In the genomic region with DNA sequence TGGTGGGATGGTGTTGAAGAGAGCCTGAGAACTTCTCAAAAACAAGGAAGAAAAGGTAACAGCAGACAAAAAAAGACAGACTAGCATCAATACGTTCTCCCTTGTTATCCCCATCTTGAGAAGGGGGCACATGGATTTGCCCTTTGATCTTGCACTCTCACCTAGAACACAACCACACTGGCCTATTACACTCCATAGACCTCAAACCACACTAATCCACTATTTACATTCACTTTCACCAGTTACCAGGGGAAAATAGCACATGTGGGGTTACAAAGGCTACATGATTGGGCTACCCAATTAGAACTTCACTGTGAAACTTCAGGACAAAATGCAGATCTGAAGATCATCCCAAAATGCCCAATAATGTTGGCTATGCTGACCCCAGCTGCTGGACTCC, we compare ENCODE assay signal across 22 cellular contexts.
DNase-seq lines count a peak whose midpoint lies in the region; ATAC-seq, FAIRE-seq and TF ChIP-seq lines count a peak whose summit lies in the region.
"Had no signal": no experiment of that assay in that cellular context is flagged by ENCODE, and none has a peak within 500 bp of the region (broad histone marks: within the 10 kb centered on the region; RNA-seq: fewer than 3 reads in every experiment).

No MANE protein-coding gene starts in this region.

- H3K36me3 ChIP-seq in HepG2 (replicated peaks in 1 of 2; ENCODE audit: control insufficient read depth in 1 of 2, insufficient read depth in 2 of 2, low read length in 2 of 2), result no peaks in the 10 kb centered on the region
- no peaks in the 10 kb centered on the region for H3K36me3 ChIP-seq in right lobe of liver
- no peaks in the 10 kb centered on the region for H3K36me3 ChIP-seq in esophagus muscularis mucosa
- H3K36me3 ChIP-seq in ovary, result no peaks in the 10 kb centered on the region
- H3K36me3 ChIP-seq: BLaER1 treated with 17β-estradiol and CSF1 and Interleukin-3, amounts not matched to agents 10 nM and 100 nM had no signal

- no peaks in the 10 kb centered on the region for H3K27me3 Mint-ChIP-seq in dendritic cell treated with granulocyte-macrophage colony-stimulating factor and Interleukin-4, amounts not matched to agents 40 ng/mL and 50 ng/mL, for 4 days
- H3K27me3 Mint-ChIP-seq in chondrocyte (ENCODE audit: low read depth), result peaks cover 14% of the 10 kb centered on the region

- in situ Hi-C loops in HepG2 (cut with HindIII; ENCODE audit: extremely low pct_ligation_motif_present, low pct_unique_long_range_greater_than_20kb), result loop anchor here (10.0 kb wide), 1 partner anchor 80 kb away; no protein-coding TSS in a partner anchor

- intact Hi-C loops in HepG2 (cut with micrococcal nuclease; ENCODE audit: unreplicated experiment), result loop anchor here (10.0 kb wide), 2 partner anchors 290 to 370 kb away; no protein-coding TSS in a partner anchor
- intact Hi-C loops in right lobe of liver (cut with DNase I), result loop anchor here in 1 of 2 donors (10.0 kb wide), 1 partner anchor 80 kb away; no protein-coding TSS in a partner anchor
- intact Hi-C loops in dendritic cell treated with granulocyte-macrophage colony-stimulating factor and Interleukin-4, amounts not matched to agents 40 ng/mL and 50 ng/mL, for 4 days (cut with micrococcal nuclease), result loop anchor here (10.0 kb wide), 1 partner anchor 460 kb away; the partner anchor contains the start of gene GHR
- intact Hi-C loops in esophagus muscularis mucosa (cut with DNase I), result no loop called here
- intact Hi-C loops in ovary (cut with DNase I), result loop anchor here in 2 of 4 donors (10.0 kb wide), 3 partner anchors 80 to 1030 kb away; partner anchors contain the start of gene GHR (in 1 of the 2)

- no peak for TF ChIP-seq POLR2A in HepG2 (IDR thresholded peaks at IDR 0.05; ENCODE audit: insufficient read depth in 1 of 2, low read depth in 2 of 2, low read length in 2 of 2)
- TF ChIP-seq POLR2A in right lobe of liver (IDR thresholded peaks at IDR 0.05), result no peak
- TF ChIP-seq POLR2A in esophagus muscularis mucosa (IDR thresholded peaks at IDR 0.05; ENCODE audit: low read depth), result no peak
- no peak for TF ChIP-seq POLR2A in ovary (IDR thresholded peaks at IDR 0.05)

- TF ChIP-seq CTCF in HepG2 (CRISPR knock-in tag; IDR thresholded peaks at IDR 0.05) (no peak), right lobe of liver (IDR thresholded peaks at IDR 0.05) (no peak), esophagus muscularis mucosa (IDR thresholded peaks at IDR 0.05) (no peak), chondrocyte (IDR thresholded peaks at IDR 0.05) (no peak), ovary (IDR thresholded peaks at IDR 0.05) (no peak)

- H3K27me3 ChIP-seq in HepG2 (ENCODE audit: control insufficient read depth in 1 of 2, insufficient read depth in 2 of 2, low read length in 2 of 2) (no peaks in the 10 kb centered on the region), right lobe of liver (no peaks in the 10 kb centered on the region), esophagus muscularis mucosa (no peaks in the 10 kb centered on the region), ovary (no peaks in the 10 kb centered on the region)
- H3K27me3 ChIP-seq: BLaER1 treated with 17β-estradiol and CSF1 and Interleukin-3, amounts not matched to agents 10 nM and 100 nM had no signal

- TF ChIP-seq EP300 in HepG2 (IDR thresholded peaks at IDR 0.05; ENCODE audit: low read depth in 2 of 2, low read length in 2 of 2), result no peak
- TF ChIP-seq EP300 in HepG2 (CRISPR knock-in tag; IDR thresholded peaks at IDR 0.05; ENCODE audit: borderline replicate concordance), result no peak
- TF ChIP-seq EP300 in esophagus muscularis mucosa (IDR thresholded peaks at IDR 0.05), result no peak
- TF ChIP-seq EP300 in ovary (IDR thresholded peaks at IDR 0.05), result no peak

- H2AFZ ChIP-seq in HepG2 (ENCODE audit: low read length), result no peak overlapping the region

- no peak for TF ChIP-seq RAD21 in HepG2 (CRISPR knock-in tag; IDR thresholded peaks at IDR 0.05)

- H3K9me3 ChIP-seq in HepG2 (ENCODE audit: low read length) (no peaks in the 10 kb centered on the region), right lobe of liver (no peaks in the 10 kb centered on the region), esophagus muscularis mucosa (no peaks in the 10 kb centered on the region), ovary (no peaks in the 10 kb centered on the region)
- H3K9me3 ChIP-seq: A549; BLaER1 treated with 17β-estradiol and CSF1 and Interleukin-3, amounts not matched to agents 10 nM and 100 nM; Caco-2 had no signal

- H3K4me3 ChIP-seq in HepG2 (replicated peaks in 1 of 3; ENCODE audit: insufficient read depth in 1 of 3, low read depth in 2 of 3, low read length in 3 of 3) (no peak overlapping the region), right lobe of liver (no peak overlapping the region), esophagus muscularis mucosa (no peak overlapping the region), ovary (no peak overlapping the region)
- H3K4me3 ChIP-seq: A549; BLaER1 treated with 17β-estradiol and CSF1 and Interleukin-3, amounts not matched to agents 10 nM and 100 nM had no signal

- H3K4me3 Mint-ChIP-seq in dendritic cell treated with granulocyte-macrophage colony-stimulating factor and Interleukin-4, amounts not matched to agents 40 ng/mL and 50 ng/mL, for 4 days, result no peak overlapping the region
- no peak overlapping the region for H3K4me3 Mint-ChIP-seq in chondrocyte (ENCODE audit: unreplicated experiment)
- H3K4me3 Mint-ChIP-seq: B cell; CD4-positive, alpha-beta T cell; CD8-positive, alpha-beta T cell had no signal

- H3K36me3 Mint-ChIP-seq in dendritic cell treated with granulocyte-macrophage colony-stimulating factor and Interleukin-4, amounts not matched to agents 40 ng/mL and 50 ng/mL, for 4 days (ENCODE audit: low read depth), result no peaks in the 10 kb centered on the region
- no peaks in the 10 kb centered on the region for H3K36me3 Mint-ChIP-seq in chondrocyte (ENCODE audit: low read depth)
- H3K36me3 Mint-ChIP-seq: CD8-positive, alpha-beta T cell had no signal

- H3K4me2 ChIP-seq in HepG2 (ENCODE audit: low read depth, low read length), result peak overlapping the region; percentile 15
- H3K4me2 ChIP-seq: A549 had no signal

- H3K79me2 ChIP-seq in HepG2 (ENCODE audit: insufficient read depth, low read length), result peaks cover 58% of the 10 kb centered on the region

- H3K27ac Mint-ChIP-seq in dendritic cell treated with granulocyte-macrophage colony-stimulating factor and Interleukin-4, amounts not matched to agents 40 ng/mL and 50 ng/mL, for 4 days, result peak overlapping the region; percentile 52
- H3K27ac Mint-ChIP-seq in chondrocyte (ENCODE audit: unreplicated experiment), result no peak overlapping the region
- H3K27ac Mint-ChIP-seq: B cell; CD4-positive, alpha-beta T cell; CD8-positive, alpha-beta T cell had no signal

- H3K27ac ChIP-seq in HepG2 (ENCODE audit: extremely low read length, insufficient read depth, low read length), result peak overlapping the region; percentile 7
- H3K27ac ChIP-seq in right lobe of liver, result no peak overlapping the region
- H3K27ac ChIP-seq in esophagus muscularis mucosa (replicated peaks in 1 of 4), result no peak overlapping the region
- no peak overlapping the region for H3K27ac ChIP-seq in ovary
- H3K27ac ChIP-seq: 22Rv1, A549, C4-2B had no signal

- peaks cover 91% of the 10 kb centered on the region for H3K4me1 ChIP-seq in HepG2 (ENCODE audit: insufficient read depth, low read length)
- H3K4me1 ChIP-seq in right lobe of liver, result peaks cover 0 to 40% (median 4%) of the 10 kb centered on the region in 4 donors
- H3K4me1 ChIP-seq in esophagus muscularis mucosa, result no peaks in the 10 kb centered on the region
- no peaks in the 10 kb centered on the region for H3K4me1 ChIP-seq in ovary (ENCODE audit: insufficient read depth)
- H3K4me1 ChIP-seq: A549 had no signal

- no peaks in the 10 kb centered on the region for H3K9me3 Mint-ChIP-seq in dendritic cell treated with granulocyte-macrophage colony-stimulating factor and Interleukin-4, amounts not matched to agents 40 ng/mL and 50 ng/mL, for 4 days
- H3K9me3 Mint-ChIP-seq in chondrocyte (ENCODE audit: low read depth), result no peaks in the 10 kb centered on the region
- H3K9me3 Mint-ChIP-seq: CD4-positive, alpha-beta T cell; CD8-positive, alpha-beta T cell had no signal

- H3K9ac ChIP-seq in HepG2 (ENCODE audit: insufficient read depth, low read depth, low read length), result no peak overlapping the region
- H3K9ac ChIP-seq: BLaER1 treated with 17β-estradiol and CSF1 and Interleukin-3, amounts not matched to agents 10 nM and 100 nM had no signal

- H3K4me1 Mint-ChIP-seq in dendritic cell treated with granulocyte-macrophage colony-stimulating factor and Interleukin-4, amounts not matched to agents 40 ng/mL and 50 ng/mL, for 4 days (ENCODE audit: low read depth), result peaks cover 10% of the 10 kb centered on the region
- no peaks in the 10 kb centered on the region for H3K4me1 Mint-ChIP-seq in chondrocyte (ENCODE audit: low read depth)
- H3K4me1 Mint-ChIP-seq: B cell had no signal

- DNase-seq in HepG2 (ENCODE audit: low spot score) (no peak), right lobe of liver (no peak), esophagus muscularis mucosa (ENCODE audit: extremely low spot score) (peak; percentile 78), chondrocyte (ENCODE audit: low spot score) (no peak), ovary (no peak)
- DNase-seq: AML-193; Caco-2; Calu3; CD4-positive, alpha-beta T cell; CD8-positive, alpha-beta T cell; DMS79 treated with DMSO at 0.1 percent for 48 hours; EL; GDM1 had no signal

- ATAC-seq in HepG2, result no peak
- ATAC-seq in right lobe of liver, result no peak
- ATAC-seq: A549; CD8-positive, alpha-beta T cell had no signal

- POLR2A ChIA-PET in HepG2 (lab: Yijun Ruan, JAX), result interaction anchor here (1.6 kb wide), 1 partner anchor 74 kb away, joined by 3 read pairs; no protein-coding TSS in a partner anchor

- CTCF ChIA-PET in HepG2 (lab: Yijun Ruan, JAX; ENCODE audit: low intra/inter-chr PET ratio, low total read pairs), result no interaction called here

- 64% methylated on average over 1 of the region's 1 CpG for WGBS in HepG2 (ENCODE audit: low lambda C conversion rate)
- 88% methylated on average over 1 of the region's 1 CpG for WGBS in right lobe of liver (ENCODE audit: insufficient coverage, low coverage, low lambda C conversion rate, missing lambda C conversion rate)
- WGBS in esophagus muscularis mucosa, result 92% methylated on average over 1 of the region's 1 CpG
- WGBS in ovary, 3 donors, result 79 to 87% (median 80%) methylated on average over 1 of the region's 1 CpG

- FAIRE-seq in HepG2 (lab: Jason Lieb, UNC), result no peak
- FAIRE-seq: A549, D721Med, GM12891, GM19239 had no signal

- no peaks in the 10 kb centered on the region for H4K20me1 ChIP-seq in HepG2 (ENCODE audit: insufficient read depth, low read length)
- H4K20me1 ChIP-seq: BLaER1 treated with 17β-estradiol and CSF1 and Interleukin-3, amounts not matched to agents 10 nM and 100 nM had no signal

- BruUV-seq in HepG2 (replicated peaks; lab: Mats Ljungman, UMichigan), result no TSS peak

TF ChIP-seq in HepG2, 621 proteins besides CTCF, POLR2A, EP300 and RAD21 (continues in another document):
- TF ChIP-seq RXRB (CRISPR knock-in tag; IDR thresholded peaks at IDR 0.05; ENCODE audit: borderline replicate concordance), result peak; percentile 23; the same call in 1 of the 2 replicates
